ENCODE assay signal across 8 cellular contexts in the genomic region with DNA sequence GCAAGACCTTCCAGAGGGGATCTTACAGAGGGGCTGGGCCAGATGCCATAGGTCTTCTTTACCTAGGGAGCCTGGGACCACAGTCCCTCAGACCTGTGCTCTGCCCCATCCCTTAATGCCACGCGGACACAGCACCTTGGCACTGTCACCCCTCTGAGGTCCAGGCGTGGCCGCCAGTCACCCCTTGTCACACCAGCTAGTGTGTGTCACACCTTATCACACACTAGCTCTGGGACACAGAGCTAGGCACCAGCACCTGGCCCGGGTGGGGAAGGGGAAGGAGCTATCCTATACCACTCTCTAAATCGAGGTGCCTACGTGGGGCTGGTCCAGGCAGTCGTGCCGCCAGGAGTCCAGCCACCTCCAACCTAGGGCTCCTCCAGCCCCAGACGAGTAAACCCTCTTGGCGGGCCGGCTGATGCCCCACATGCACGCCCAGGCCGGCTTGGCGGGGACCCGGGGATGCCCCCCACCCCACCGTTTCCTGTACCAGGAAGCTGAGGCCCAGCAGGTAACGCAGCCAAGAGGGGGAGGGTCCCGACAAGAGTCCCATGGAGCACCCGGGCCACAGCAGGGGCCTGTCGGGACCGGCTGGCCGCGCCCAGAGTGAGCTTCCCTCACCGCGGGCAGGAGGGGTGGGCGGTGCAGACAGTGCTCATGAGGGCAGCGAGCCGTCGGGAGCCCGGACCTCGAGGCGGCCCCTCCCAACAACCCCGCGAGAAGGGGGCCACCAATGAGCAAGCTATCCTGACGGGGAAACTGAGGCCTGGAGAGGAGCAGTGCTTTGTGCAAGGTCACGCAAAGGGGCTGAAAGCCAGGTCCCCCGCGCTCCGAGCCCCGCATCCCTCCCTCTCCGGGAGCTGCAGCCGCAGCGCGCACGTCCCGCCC. TPM values are rescaled to one million over a fixed set of nuclear protein-coding genes. Genes with fewer than 3 reads are reported as not detected.
A peak's percentile ranks its signal among the peaks of the same experiment; 100 is the strongest.
DNase-seq lines count a peak whose midpoint lies in the region; ATAC-seq, FAIRE-seq and TF ChIP-seq lines count a peak whose summit lies in the region.

No MANE protein-coding gene starts in this region.

- H3K4me1 ChIP-seq in CD4-positive, alpha-beta memory T cell (ENCODE audit: insufficient read depth, low read length): peaks cover 44% of the 10 kb centered on the region
- H3K4me1 ChIP-seq in HAP-1 (peaks cover 3% of the 10 kb centered on the region; the same call in 1 of the 2 replicates), SK-N-SH (ENCODE audit: control insufficient read depth in 1 of 2, insufficient read depth in 2 of 2, low read depth in 1 of 2, low read length in 1 of 2) (peaks cover 0 to 11% of the 10 kb centered on the region in 2 experiments; a peak in 1 of 4 replicates)

- no peak for TF ChIP-seq EP300 in SK-N-SH (IDR thresholded peaks at IDR 0.05; ENCODE audit: borderline replicate concordance in 1 of 2, low read depth in 1 of 2, low read length in 1 of 2)

- intact Hi-C loops in CD4-positive, alpha-beta memory T cell (cut with micrococcal nuclease): loop anchor here (1.0 to 5.0 kb wide), 4 partner anchors 63 to 269 kb away; a partner anchor contains a TSS

- in situ Hi-C loops in HAP-1 (cut with MboI; ENCODE audit: low sequenced_read_pairs): no loop called here

- H4K20me1 ChIP-seq in SK-N-SH (ENCODE audit: insufficient read depth): no peaks in the 10 kb centered on the region

- peak overlapping the region; percentile 70; the same call in 1 of the 2 replicates for H2AFZ ChIP-seq in SK-N-SH (ENCODE audit: low read depth)

- ATAC-seq in GM18909 (IDR thresholded peaks at IDR 0.05; ENCODE audit: poor library complexity, unreplicated experiment): no peak

- peak overlapping the region; percentile 47 to 66 for H3K4me3 ChIP-seq in CD4-positive, alpha-beta memory T cell (ENCODE audit: low read length in 2 of 2)
- peak overlapping the region; percentile 60 for H3K4me3 ChIP-seq in HAP-1
- H3K4me3 ChIP-seq in SK-N-SH (ENCODE audit: low read depth in 2 of 2, low read length in 1 of 2): peak overlapping the region; percentile 73 to 76
- H3K4me3 ChIP-seq in bronchial epithelial cell (ENCODE audit: low read depth, low read length): peak overlapping the region; percentile 82

- TF ChIP-seq CTCF in SK-N-SH (IDR thresholded peaks at IDR 0.05) (no peak), bronchial epithelial cell (IDR thresholded peaks at IDR 0.05; ENCODE audit: insufficient read depth, low read length, severe bottlenecking) (no peak)

- H3K27me3 Mint-ChIP-seq in CD4-positive, alpha-beta memory T cell: no peaks in the 10 kb centered on the region

- no peak for TF ChIP-seq RAD21 in SK-N-SH (IDR thresholded peaks at IDR 0.05; ENCODE audit: low read length)

- peak overlapping the region; percentile 38 for H3K27ac ChIP-seq in CD4-positive, alpha-beta memory T cell (ENCODE audit: low read depth, low read length)
- peak overlapping the region in 1 of 2 experiments; percentile 48; a peak in 1 of 4 replicates for H3K27ac ChIP-seq in SK-N-SH (ENCODE audit: low read depth in 2 of 2, low read length in 1 of 2)

- no peak for FAIRE-seq in bronchial epithelial cell (lab: Jason Lieb, UNC)

- peak overlapping the region; percentile 77 to 87 (median 80) for H3K4me3 Mint-ChIP-seq in CD4-positive, alpha-beta memory T cell

- peaks cover 19 to 54% (median 40%) of the 10 kb centered on the region in 4 donors for H3K4me1 Mint-ChIP-seq in CD4-positive, alpha-beta memory T cell

- POLR2A ChIA-PET in CD4-positive, alpha-beta memory T cell (lab: Charles Lee; ENCODE audit: partially characterized antibody): interaction anchor here (0.8 to 4.1 kb wide), 16 partner anchors 21 to 270 kb away, joined by 3 to 53 read pairs (median 4); a partner anchor contains a TSS
- POLR2A ChIA-PET in SK-N-SH (lab: Yijun Ruan, JAX): interaction anchor here (0.7 to 1.0 kb wide), 2 partner anchors 19 to 65 kb away, joined by 3 to 4 read pairs; no protein-coding TSS in a partner anchor

- H3K27me3 ChIP-seq in CD4-positive, alpha-beta memory T cell (ENCODE audit: insufficient read depth, low read length): no peaks in the 10 kb centered on the region
- H3K27me3 ChIP-seq in HAP-1 (ENCODE audit: low read depth) (no peaks in the 10 kb centered on the region), SK-N-SH (ENCODE audit: insufficient read depth) (no peaks in the 10 kb centered on the region), bronchial epithelial cell (ENCODE audit: control insufficient read depth, insufficient read depth, low read length) (no peaks in the 10 kb centered on the region)

- H3K36me3 ChIP-seq in CD4-positive, alpha-beta memory T cell (ENCODE audit: insufficient read depth, low read length): no peaks in the 10 kb centered on the region
- H3K36me3 ChIP-seq in HAP-1 (replicated peaks) (no peaks in the 10 kb centered on the region), SK-N-SH (replicated peaks in 1 of 2; ENCODE audit: control insufficient read depth in 1 of 2, insufficient read depth in 2 of 2, low read length in 1 of 2) (no peaks in the 10 kb centered on the region), bronchial epithelial cell (ENCODE audit: control insufficient read depth, insufficient read depth, low read length) (peaks cover 1% of the 10 kb centered on the region)

- H3K36me3 Mint-ChIP-seq in CD4-positive, alpha-beta memory T cell: peaks cover 0 to 4% of the 10 kb centered on the region in 2 donors

- no peaks in the 10 kb centered on the region for H3K9me2 ChIP-seq in SK-N-SH

- CTCF ChIA-PET in CD4-positive, alpha-beta memory T cell (lab: Charles Lee; ENCODE audit: partially characterized antibody): interaction anchor here (0.6 to 4.3 kb wide), 13 partner anchors 11 to 269 kb away, joined by 3 to 34 read pairs (median 4); a partner anchor contains a TSS
- CTCF ChIA-PET in SK-N-SH (lab: Yijun Ruan, JAX): interaction anchor here (0.6 to 2.6 kb wide), 11 partner anchors 9 to 269 kb away, joined by 3 to 10 read pairs (median 3); no protein-coding TSS in a partner anchor

- H3K79me2 ChIP-seq in SK-N-SH (ENCODE audit: insufficient read depth): no peaks in the 10 kb centered on the region

- H3K27ac Mint-ChIP-seq in CD4-positive, alpha-beta memory T cell: peak overlapping the region in 6 of 7 donors; percentile 36 to 74 (median 60)

- 80% methylated on average over 14 of the region's 47 CpGs for WGBS in SK-N-SH (ENCODE audit: low lambda C conversion rate)

- DNase-seq in CD4-positive, alpha-beta memory T cell: peak; percentile 31 to 64 (median 35)
- peak; percentile 36 to 65 for DNase-seq in HAP-1 (ENCODE audit: low spot score in 2 of 2)
- DNase-seq in SK-N-SH: peak; percentile 77
- DNase-seq in bronchial epithelial cell (ENCODE audit: low read depth): peak; percentile 45
- DNase-seq in left kidney (ENCODE audit: low read depth, low spot score): peak; percentile 66
- peak; percentile 2 for DNase-seq in stimulated activated CD8-positive, alpha-beta memory T cell treated with anti-CD3 and anti-CD28 coated beads, Interleukin-15, amount 100 ng/mL, for 1 hour (ENCODE audit: low read depth)
- DNase-seq in middle frontal gyrus (ENCODE audit: extremely low spot score, low spot score): no peak

- H3K9me3 Mint-ChIP-seq in CD4-positive, alpha-beta memory T cell: no peaks in the 10 kb centered on the region

- no peaks in the 10 kb centered on the region for H3K9me3 ChIP-seq in CD4-positive, alpha-beta memory T cell (ENCODE audit: control insufficient read depth in 1 of 2, low read length in 2 of 2)
- H3K9me3 ChIP-seq in HAP-1 (no peaks in the 10 kb centered on the region), SK-N-SH (no peaks in the 10 kb centered on the region)

- no peaks in the 10 kb centered on the region for H3F3A ChIP-seq in SK-N-SH (replicated peaks; ENCODE audit: insufficient read depth)

- H3K9ac ChIP-seq in SK-N-SH: peak overlapping the region; percentile 28; the same call in 1 of the 2 replicates

- H3K4me2 ChIP-seq in SK-N-SH: peak overlapping the region; percentile 78

TF ChIP-seq in SK-N-SH, 30 proteins besides CTCF, POLR2A, EP300 and RAD21 (continues in another document):
- TF ChIP-seq ELF1 (IDR thresholded peaks at IDR 0.05) (no peak), TAF1 (IDR thresholded peaks at IDR 0.05; ENCODE audit: borderline replicate concordance, low read depth, low read length) (no peak), RXRA (IDR thresholded peaks at IDR 0.05; ENCODE audit: borderline replicate concordance, low read depth) (no peak), JUND (IDR thresholded peaks at IDR 0.05) (no peak)
- TF ChIP-seq, protein P1, sequence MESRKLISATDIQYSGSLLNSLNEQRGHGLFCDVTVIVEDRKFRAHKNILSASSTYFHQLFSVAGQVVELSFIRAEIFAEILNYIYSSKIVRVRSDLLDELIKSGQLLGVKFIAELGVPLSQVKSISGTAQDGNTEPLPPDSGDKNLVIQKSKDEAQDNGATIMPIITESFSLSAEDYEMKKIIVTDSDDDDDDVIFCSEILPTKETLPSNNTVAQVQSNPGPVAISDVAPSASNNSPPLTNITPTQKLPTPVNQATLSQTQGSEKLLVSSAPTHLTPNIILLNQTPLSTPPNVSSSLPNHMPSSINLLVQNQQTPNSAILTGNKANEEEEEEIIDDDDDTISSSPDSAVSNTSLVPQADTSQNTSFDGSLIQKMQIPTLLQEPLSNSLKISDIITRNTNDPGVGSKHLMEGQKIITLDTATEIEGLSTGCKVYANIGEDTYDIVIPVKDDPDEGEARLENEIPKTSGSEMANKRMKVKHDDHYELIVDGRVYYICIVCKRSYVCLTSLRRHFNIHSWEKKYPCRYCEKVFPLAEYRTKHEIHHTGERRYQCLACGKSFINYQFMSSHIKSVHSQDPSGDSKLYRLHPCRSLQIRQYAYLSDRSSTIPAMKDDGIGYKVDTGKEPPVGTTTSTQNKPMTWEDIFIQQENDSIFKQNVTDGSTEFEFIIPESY (IDR thresholded peaks at IDR 0.05; ENCODE audit: borderline replicate concordance, low read depth): no peak

RNA-seq across cellular contexts. Expression of a gene that starts 0.6 kb away (rescaled TPM):
- 1 to 10 TPM; 8.3 to 8.6 TPM for total RNA-seq in CD4-positive, alpha-beta memory T cell
- polyA plus RNA-seq in CD4-positive, alpha-beta memory T cell: 10 to 100 TPM in 1 of 2 donors, 1 to 10 TPM in 1; 4.4 to 11.9 TPM
- 2.3 and 2.7 TPM in 2 replicates for polyA plus RNA-seq in SK-N-SH (2012; rRNA removed)
- polyA plus RNA-seq in SK-N-SH (2012; cell fraction: cytosol; rRNA removed): 1.7 and 2.1 TPM in 2 replicates
- 1.6 and 2.0 TPM in 2 replicates for polyA plus RNA-seq in SK-N-SH (2012; cell fraction: nucleus; rRNA removed)
- total RNA-seq in bronchial epithelial cell: 22.1 and 34.7 TPM in 2 replicates
